Comparison of ENCODE assay signal across 8 cellular contexts in genomic region chr1:113928129-113928949, GRCh38. TPM values are rescaled to one million over a fixed set of nuclear protein-coding genes. Genes with fewer than 3 reads are reported as not detected.
DNase-seq lines count a peak whose midpoint lies in the region; ATAC-seq and TF ChIP-seq lines count a peak whose summit lies in the region.

No MANE protein-coding gene starts in this region.

- H3K9me2 ChIP-seq in hepatocyte (replicated peaks; ENCODE audit: insufficient read depth) = no peaks in the 10 kb centered on the region

- peaks cover 38% of the 10 kb centered on the region for H3K4me1 Mint-ChIP-seq in activated T-helper 2 cell treated with anti-CD3 and anti-CD28 coated beads, Interferon-gamma antibody, Interleukin-2, Interleukin-4, amounts not matched to agents 10 μg/mL and 5 μg/mL and 100 μg/mL, durations not matched to agents 14 hours and 24 hours and 36 hours (ENCODE audit: low read depth)

- H3K4me3 ChIP-seq in hepatocyte (peak overlapping the region; percentile 95), skin epidermis (peak overlapping the region; percentile 82 to 99 (median 98))

- H3K27me3 ChIP-seq in hepatocyte = peaks cover under 1% of the 10 kb centered on the region

- peaks cover 12% of the 10 kb centered on the region for H3K36me3 Mint-ChIP-seq in activated T-helper 2 cell treated with anti-CD3 and anti-CD28 coated beads, Interferon-gamma antibody, Interleukin-2, Interleukin-4, amounts not matched to agents 10 μg/mL and 5 μg/mL and 100 μg/mL, durations not matched to agents 14 hours and 24 hours and 36 hours (ENCODE audit: low read depth)

- peaks cover 4% of the 10 kb centered on the region for H3K27me3 Mint-ChIP-seq in activated T-helper 2 cell treated with anti-CD3 and anti-CD28 coated beads, Interferon-gamma antibody, Interleukin-2, Interleukin-4, amounts not matched to agents 10 μg/mL and 5 μg/mL and 100 μg/mL, durations not matched to agents 14 hours and 24 hours and 36 hours (ENCODE audit: low read depth)

- peak overlapping the region; percentile 98 for H3K27ac ChIP-seq in hepatocyte
- H3K27ac ChIP-seq in skin epidermis = peak overlapping the region; percentile 84 to 99 (median 96)

- H3K79me2 ChIP-seq in hepatocyte = peaks cover 37% of the 10 kb centered on the region

- peaks cover 16% of the 10 kb centered on the region for H4K20me1 ChIP-seq in hepatocyte (ENCODE audit: insufficient read depth, poor library complexity, severe bottlenecking)

- peak overlapping the region; percentile 100 for H3K27ac Mint-ChIP-seq in activated T-helper 2 cell treated with anti-CD3 and anti-CD28 coated beads, Interferon-gamma antibody, Interleukin-2, Interleukin-4, amounts not matched to agents 10 μg/mL and 5 μg/mL and 100 μg/mL, durations not matched to agents 14 hours and 24 hours and 36 hours

- WGBS in hepatocyte (ENCODE audit: low lambda C conversion rate, missing lambda C conversion rate) = 17% methylated on average over 7 of the region's 7 CpGs

- intact Hi-C loops in activated T-helper 2 cell treated with anti-CD3 and anti-CD28 coated beads, Interferon-gamma antibody, Interleukin-2, Interleukin-4, amounts not matched to agents 10 μg/mL and 5 μg/mL and 100 μg/mL, durations not matched to agents 14 hours and 24 hours and 36 hours (cut with micrococcal nuclease) = loop anchor here (2.0 to 5.0 kb wide), 2 partner anchors 91 to 972 kb away; partner anchors contain the start of gene SLC16A1

- H3K9me3 ChIP-seq in hepatocyte (ENCODE audit: low read depth) = no peaks in the 10 kb centered on the region

- no peak for DNase-seq in activated T-helper 2 cell treated with anti-CD3 and anti-CD28 coated beads, Interferon-gamma antibody, Interleukin-2, Interleukin-4, amounts not matched to agents 10 μg/mL and 5 μg/mL and 100 μg/mL, durations not matched to agents 14 hours and 24 hours and 36 hours (ENCODE audit: low spot score)
- DNase-seq in hepatocyte (ENCODE audit: low spot score) (peak; percentile 24), putamen (ENCODE audit: low spot score) (no peak), GDM1 (lab: John Stamatoyannopoulos, UW) (no peak)
- no peak for DNase-seq in NK-92 treated with Interleukin-12 subunit alpha and Interleukin-12 subunit beta, amount 100 ng/mL, for 24 hours (lab: John Stamatoyannopoulos, UW)

- H2AFZ ChIP-seq in hepatocyte = peak overlapping the region; percentile 94

- H3K36me3 ChIP-seq in hepatocyte (replicated peaks; ENCODE audit: insufficient read depth, low read depth) = no peaks in the 10 kb centered on the region

- ATAC-seq in GM18861 (IDR thresholded peaks at IDR 0.05; ENCODE audit: unreplicated experiment) = peak; percentile 26
- peak; percentile 22 for ATAC-seq in HG03175 (IDR thresholded peaks at IDR 0.05; ENCODE audit: unreplicated experiment)

- no peaks in the 10 kb centered on the region for H3K9me3 Mint-ChIP-seq in activated T-helper 2 cell treated with anti-CD3 and anti-CD28 coated beads, Interferon-gamma antibody, Interleukin-2, Interleukin-4, amounts not matched to agents 10 μg/mL and 5 μg/mL and 100 μg/mL, durations not matched to agents 14 hours and 24 hours and 36 hours

- no peak for TF ChIP-seq CTCF in hepatocyte (IDR thresholded peaks at IDR 0.05; ENCODE audit: poor library complexity)

- peak overlapping the region; percentile 80 for H3K4me2 ChIP-seq in hepatocyte

- peak overlapping the region; percentile 97 for H3K4me3 Mint-ChIP-seq in activated T-helper 2 cell treated with anti-CD3 and anti-CD28 coated beads, Interferon-gamma antibody, Interleukin-2, Interleukin-4, amounts not matched to agents 10 μg/mL and 5 μg/mL and 100 μg/mL, durations not matched to agents 14 hours and 24 hours and 36 hours (ENCODE audit: low read depth)

- peaks cover 27% of the 10 kb centered on the region for H3K4me1 ChIP-seq in hepatocyte (ENCODE audit: insufficient read depth)

RNA-seq across cellular contexts. Expression of gene HIPK1, which starts 0.8 kb away (rescaled TPM):
- total RNA-seq in activated T-helper 2 cell treated with anti-CD3 and anti-CD28 coated beads, Interferon-gamma antibody, Interleukin-2, Interleukin-4, amounts not matched to agents 10 μg/mL and 5 μg/mL and 100 μg/mL, durations not matched to agents 14 hours and 24 hours and 36 hours = 108 and 111 TPM in 2 replicates
- 31.6 and 34.1 TPM in 2 replicates for total RNA-seq in hepatocyte
- 8.7 and 12.1 TPM in 2 replicates for polyA plus RNA-seq in hepatocyte

RNA-seq across cellular contexts. Expression of gene DCLRE1B, which starts 23.2 kb away (rescaled TPM):
- total RNA-seq in activated T-helper 2 cell treated with anti-CD3 and anti-CD28 coated beads, Interferon-gamma antibody, Interleukin-2, Interleukin-4, amounts not matched to agents 10 μg/mL and 5 μg/mL and 100 μg/mL, durations not matched to agents 14 hours and 24 hours and 36 hours = 18.8 and 20.8 TPM in 2 replicates
- 6.0 and 6.6 TPM in 2 replicates for total RNA-seq in hepatocyte
- polyA plus RNA-seq in hepatocyte = 3.6 and 4.6 TPM in 2 replicates

RNA-seq across cellular contexts. Expression of gene AP4B1, which starts 23.7 kb away (rescaled TPM):
- total RNA-seq in activated T-helper 2 cell treated with anti-CD3 and anti-CD28 coated beads, Interferon-gamma antibody, Interleukin-2, Interleukin-4, amounts not matched to agents 10 μg/mL and 5 μg/mL and 100 μg/mL, durations not matched to agents 14 hours and 24 hours and 36 hours = 42.0 and 45.9 TPM in 2 replicates
- 9.8 and 11.4 TPM in 2 replicates for total RNA-seq in hepatocyte
- polyA plus RNA-seq in hepatocyte = 11.1 and 12.0 TPM in 2 replicates

RNA-seq across cellular contexts. Expression of gene BCL2L15, which starts 41.0 kb away (rescaled TPM):
- total RNA-seq in activated T-helper 2 cell treated with anti-CD3 and anti-CD28 coated beads, Interferon-gamma antibody, Interleukin-2, Interleukin-4, amounts not matched to agents 10 μg/mL and 5 μg/mL and 100 μg/mL, durations not matched to agents 14 hours and 24 hours and 36 hours = 0.39 and 1.1 TPM in 2 replicates
- total RNA-seq in hepatocyte = 0.80 and 3.0 TPM in 2 replicates
- polyA plus RNA-seq in hepatocyte = 0.66 and 0.84 TPM in 2 replicates

RNA-seq across cellular contexts. Expression of gene OLFML3, which starts 50.9 kb away (rescaled TPM):
- 0.11 and 0.18 TPM in 2 replicates for total RNA-seq in activated T-helper 2 cell treated with anti-CD3 and anti-CD28 coated beads, Interferon-gamma antibody, Interleukin-2, Interleukin-4, amounts not matched to agents 10 μg/mL and 5 μg/mL and 100 μg/mL, durations not matched to agents 14 hours and 24 hours and 36 hours
- total RNA-seq in hepatocyte = 441 and 460 TPM in 2 replicates
- polyA plus RNA-seq in hepatocyte = 494 and 559 TPM in 2 replicates
